17 cellular contexts compared by ENCODE assay signal in genomic region chr5:38608877-38609276, GRCh38. TPM values are rescaled to one million over a fixed set of nuclear protein-coding genes. Genes with fewer than 3 reads are reported as not detected.
DNase-seq lines count a peak whose midpoint lies in the region; ATAC-seq, FAIRE-seq and TF ChIP-seq lines count a peak whose summit lies in the region.
"Had no signal": no experiment of that assay in that cellular context is flagged by ENCODE, and none has a peak within 500 bp of the region (broad histone marks: within the 10 kb centered on the region; RNA-seq: fewer than 3 reads in every experiment).

No MANE protein-coding gene starts in this region.

- ATAC-seq in body of pancreas (no peak), pancreas (peak in 3 of 4 donors; percentile 29 to 59 (median 34)), HG03135 (IDR thresholded peaks at IDR 0.05; ENCODE audit: unreplicated experiment) (no peak), GM18873 (IDR thresholded peaks at IDR 0.05; ENCODE audit: low FRiP score, unreplicated experiment) (no peak)
- ATAC-seq: CD8-positive, alpha-beta T cell; GM23338; HCT116 had no signal

- no peak for TF ChIP-seq POLR2A in body of pancreas (IDR thresholded peaks at IDR 0.05)

- FAIRE-seq in pancreas (lab: Jason Lieb, UNC), result no peak
- FAIRE-seq: GM12891 had no signal

- no peak overlapping the region for H3K4me3 ChIP-seq in body of pancreas
- H3K4me3 ChIP-seq in pancreas, result no peak overlapping the region
- H3K4me3 ChIP-seq: GM23338 had no signal

- H3K36me3 ChIP-seq in body of pancreas (replicated peaks in 1 of 2; ENCODE audit: insufficient read depth in 1 of 2, low read depth in 2 of 2) (no peaks in the 10 kb centered on the region), pancreas (no peaks in the 10 kb centered on the region)

- 30 to 37% methylated on average over 1 of the region's 1 CpG for WGBS in body of pancreas, 2 donors
- 50 to 57% methylated on average over 1 of the region's 1 CpG for WGBS in pancreas, 2 donors

- no peak for TF ChIP-seq CTCF in body of pancreas (IDR thresholded peaks at IDR 0.05)
- TF ChIP-seq CTCF in pancreas (IDR thresholded peaks at IDR 0.05), result no peak

- no peaks in the 10 kb centered on the region for H3K9me3 ChIP-seq in body of pancreas
- no peaks in the 10 kb centered on the region for H3K9me3 ChIP-seq in pancreas

- DNase-seq in NCI-H82 (lab: John Stamatoyannopoulos, UW), result peak; percentile 37
- DNase-seq in NCI-H82 treated with DMSO at 0.1 percent for 48 hours (lab: John Stamatoyannopoulos, UW; ENCODE audit: unreplicated experiment), result no peak
- no peak for DNase-seq in body of pancreas
- DNase-seq in pancreas, result no peak
- no peak for DNase-seq in activated CD4-positive, alpha-beta T cell treated with anti-CD3 and anti-CD28 coated beads, Interleukin-2, amount 50 U/mL, for 1 hour
- no peak for DNase-seq in SHP77 treated with DMSO at 0.1 percent for 48 hours (lab: John Stamatoyannopoulos, UW)
- DNase-seq: CD8-positive, alpha-beta T cell; GF-D8; NCI-H1436; NCI-H526 had no signal

- peak overlapping the region; percentile 6 to 71 (median 52) for H3K27ac ChIP-seq in body of pancreas
- peak overlapping the region in 3 of 4 donors; percentile 38 to 70 (median 53) for H3K27ac ChIP-seq in pancreas
- H3K27ac ChIP-seq: KMS-11 had no signal

- H3K4me1 ChIP-seq in body of pancreas, result peaks cover 68% of the 10 kb centered on the region
- peaks cover 17 to 56% (median 54%) of the 10 kb centered on the region in 3 donors for H3K4me1 ChIP-seq in pancreas

- intact Hi-C loops in body of pancreas (cut with DNase I), result no loop called here
- intact Hi-C loops in pancreas (cut with DNase I), result no loop called here

- H3K27me3 ChIP-seq in body of pancreas, result no peaks in the 10 kb centered on the region
- H3K27me3 ChIP-seq in pancreas, result no peaks in the 10 kb centered on the region

RNA-seq across cellular contexts. Expression of gene LIFR, which starts 52.4 kb away (rescaled TPM):
- 10 to 100 TPM; 45.4 to 80.1 TPM for total RNA-seq in body of pancreas
- 10 to 100 TPM; 10.8 to 32.5 (median 21.7) TPM for total RNA-seq in pancreas
- 1 to 10 TPM; 4.1 to 7.1 TPM for polyA plus RNA-seq in pancreas
- total RNA-seq: CD8-positive, alpha-beta T cell; OCI-LY7 had no signal

Comparison
In these comparisons a context has a peak if more than half of its experiments do, and no peak if none do; other contexts are left out.
1. ATAC-seq: peak in pancreas (3 of 4); none in body of pancreas (single experiment), HG03135 (single experiment) and GM18873 (single experiment).